Comparison of ENCODE assay signal across 11 cellular contexts in genomic region chr5:180975338-180975737, GRCh38. TPM values are rescaled to one million over a fixed set of nuclear protein-coding genes. Genes with fewer than 3 reads are reported as not detected.
DNase-seq lines count a peak whose midpoint lies in the region; ATAC-seq and TF ChIP-seq lines count a peak whose summit lies in the region.
"Had no signal": no experiment of that assay in that cellular context is flagged by ENCODE, and none has a peak within 500 bp of the region (broad histone marks: within the 10 kb centered on the region; RNA-seq: fewer than 3 reads in every experiment).

No MANE protein-coding gene starts in this region.

- ATAC-seq in GM18508 (IDR thresholded peaks at IDR 0.05; ENCODE audit: insufficient read depth, unreplicated experiment) (peak; percentile 95), GM21390 (IDR thresholded peaks at IDR 0.05; ENCODE audit: unreplicated experiment) (peak; percentile 87), HG03095 (IDR thresholded peaks at IDR 0.05; ENCODE audit: unreplicated experiment) (peak; percentile 75), WTC11 (no peak)
- peak; percentile 26 for ATAC-seq in effector memory CD8-positive, alpha-beta T cell (replicated peaks)

- no peak for TF ChIP-seq CTCF in WTC11 (IDR thresholded peaks at IDR 0.05)

- H3K4me1 Mint-ChIP-seq in effector memory CD8-positive, alpha-beta T cell (ENCODE audit: low read depth in 2 of 2), result no peaks in the 10 kb centered on the region
- H3K4me1 Mint-ChIP-seq in WTC11, result no peaks in the 10 kb centered on the region

- no peaks in the 10 kb centered on the region for H3K36me3 Mint-ChIP-seq in effector memory CD8-positive, alpha-beta T cell (ENCODE audit: insufficient read depth)
- peaks cover 22% of the 10 kb centered on the region for H3K36me3 Mint-ChIP-seq in WTC11
- H3K36me3 Mint-ChIP-seq: activated naive CD4-positive, alpha-beta T cell treated with anti-CD3 and anti-CD28 coated beads, Interleukin-2, amount 50 U/mL, for 72 hours had no signal

- CTCF ChIA-PET in WTC11 (lab: Charles Lee), result interaction anchor here (0.6 kb wide), 1 partner anchor 450 kb away, joined by 4 read pairs; no protein-coding TSS in a partner anchor

- no peak overlapping the region for H3K27ac Mint-ChIP-seq in effector memory CD8-positive, alpha-beta T cell
- no peak overlapping the region for H3K27ac Mint-ChIP-seq in WTC11
- H3K27ac Mint-ChIP-seq: activated naive CD4-positive, alpha-beta T cell treated with anti-CD3 and anti-CD28 coated beads, Interleukin-2, amount 50 U/mL, for 72 hours had no signal

- H3K9me3 Mint-ChIP-seq in effector memory CD8-positive, alpha-beta T cell, result no peaks in the 10 kb centered on the region
- peaks cover 65% of the 10 kb centered on the region for H3K9me3 Mint-ChIP-seq in WTC11
- H3K9me3 Mint-ChIP-seq: activated naive CD4-positive, alpha-beta T cell treated with anti-CD3 and anti-CD28 coated beads, Interleukin-2, amount 50 U/mL, for 72 hours had no signal

- no peak overlapping the region for H3K4me3 Mint-ChIP-seq in effector memory CD8-positive, alpha-beta T cell
- H3K4me3 Mint-ChIP-seq in WTC11, result no peak overlapping the region

- no peak for DNase-seq in effector memory CD8-positive, alpha-beta T cell
- DNase-seq in NCI-H446 (lab: John Stamatoyannopoulos, UW) (no peak), NCI-H2107 (lab: John Stamatoyannopoulos, UW) (no peak), AG08396 (ENCODE audit: low spot score) (no peak), WTC11 (ENCODE audit: low spot score) (no peak)
- DNase-seq: stimulated activated naive CD4-positive, alpha-beta T cell had no signal

- POLR2A ChIA-PET in WTC11 (lab: Charles Lee), result no interaction called here

- peaks cover 0 to 10% of the 10 kb centered on the region in 2 donors for H3K27me3 Mint-ChIP-seq in effector memory CD8-positive, alpha-beta T cell
- H3K27me3 Mint-ChIP-seq in WTC11 (ENCODE audit: low read depth), result peaks cover 5% of the 10 kb centered on the region

TF ChIP-seq in WTC11, 78 proteins besides CTCF, POLR2A, EP300 and RAD21:
- TF ChIP-seq, protein P1, sequence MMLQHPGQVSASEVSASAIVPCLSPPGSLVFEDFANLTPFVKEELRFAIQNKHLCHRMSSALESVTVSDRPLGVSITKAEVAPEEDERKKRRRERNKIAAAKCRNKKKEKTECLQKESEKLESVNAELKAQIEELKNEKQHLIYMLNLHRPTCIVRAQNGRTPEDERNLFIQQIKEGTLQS (CRISPR knock-in tag; conservative IDR thresholded peaks at IDR 0.05), result no peak
- no peak for TF ChIP-seq ZSCAN18 (CRISPR knock-in tag; IDR thresholded peaks at IDR 0.05)
- no peak for TF ChIP-seq AFF4 (CRISPR knock-in tag; IDR thresholded peaks at IDR 0.05; ENCODE audit: borderline replicate concordance)
- no peak for TF ChIP-seq ZBTB43 (CRISPR knock-in tag; IDR thresholded peaks at IDR 0.05)
- no peak for TF ChIP-seq ZNF232 (CRISPR knock-in tag; IDR thresholded peaks at IDR 0.05)
- TF ChIP-seq, protein P2, sequence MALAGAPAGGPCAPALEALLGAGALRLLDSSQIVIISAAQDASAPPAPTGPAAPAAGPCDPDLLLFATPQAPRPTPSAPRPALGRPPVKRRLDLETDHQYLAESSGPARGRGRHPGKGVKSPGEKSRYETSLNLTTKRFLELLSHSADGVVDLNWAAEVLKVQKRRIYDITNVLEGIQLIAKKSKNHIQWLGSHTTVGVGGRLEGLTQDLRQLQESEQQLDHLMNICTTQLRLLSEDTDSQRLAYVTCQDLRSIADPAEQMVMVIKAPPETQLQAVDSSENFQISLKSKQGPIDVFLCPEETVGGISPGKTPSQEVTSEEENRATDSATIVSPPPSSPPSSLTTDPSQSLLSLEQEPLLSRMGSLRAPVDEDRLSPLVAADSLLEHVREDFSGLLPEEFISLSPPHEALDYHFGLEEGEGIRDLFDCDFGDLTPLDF (CRISPR knock-in tag; IDR thresholded peaks at IDR 0.05), result no peak
- no peak for TF ChIP-seq RORB (CRISPR knock-in tag; IDR thresholded peaks at IDR 0.05)
- no peak for TF ChIP-seq ZNF512 (CRISPR knock-in tag; IDR thresholded peaks at IDR 0.05; ENCODE audit: borderline replicate concordance)
- no peak for TF ChIP-seq EMX1 (CRISPR knock-in tag; IDR thresholded peaks at IDR 0.05)
- TF ChIP-seq, protein P3, sequence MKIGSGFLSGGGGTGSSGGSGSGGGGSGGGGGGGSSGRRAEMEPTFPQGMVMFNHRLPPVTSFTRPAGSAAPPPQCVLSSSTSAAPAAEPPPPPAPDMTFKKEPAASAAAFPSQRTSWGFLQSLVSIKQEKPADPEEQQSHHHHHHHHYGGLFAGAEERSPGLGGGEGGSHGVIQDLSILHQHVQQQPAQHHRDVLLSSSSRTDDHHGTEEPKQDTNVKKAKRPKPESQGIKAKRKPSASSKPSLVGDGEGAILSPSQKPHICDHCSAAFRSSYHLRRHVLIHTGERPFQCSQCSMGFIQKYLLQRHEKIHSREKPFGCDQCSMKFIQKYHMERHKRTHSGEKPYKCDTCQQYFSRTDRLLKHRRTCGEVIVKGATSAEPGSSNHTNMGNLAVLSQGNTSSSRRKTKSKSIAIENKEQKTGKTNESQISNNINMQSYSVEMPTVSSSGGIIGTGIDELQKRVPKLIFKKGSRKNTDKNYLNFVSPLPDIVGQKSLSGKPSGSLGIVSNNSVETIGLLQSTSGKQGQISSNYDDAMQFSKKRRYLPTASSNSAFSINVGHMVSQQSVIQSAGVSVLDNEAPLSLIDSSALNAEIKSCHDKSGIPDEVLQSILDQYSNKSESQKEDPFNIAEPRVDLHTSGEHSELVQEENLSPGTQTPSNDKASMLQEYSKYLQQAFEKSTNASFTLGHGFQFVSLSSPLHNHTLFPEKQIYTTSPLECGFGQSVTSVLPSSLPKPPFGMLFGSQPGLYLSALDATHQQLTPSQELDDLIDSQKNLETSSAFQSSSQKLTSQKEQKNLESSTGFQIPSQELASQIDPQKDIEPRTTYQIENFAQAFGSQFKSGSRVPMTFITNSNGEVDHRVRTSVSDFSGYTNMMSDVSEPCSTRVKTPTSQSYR (CRISPR knock-in tag; IDR thresholded peaks at IDR 0.05), result no peak

RNA-seq across cellular contexts. Expression of gene BTNL3, which starts 13.3 kb away (rescaled TPM):
- total RNA-seq in WTC11 (2021), result not detected in 3 replicates
- total RNA-seq: activated naive CD4-positive, alpha-beta T cell treated with anti-CD3 and anti-CD28 coated beads, Interleukin-2, amount 50 U/mL, for 72 hours; myocyte had no signal
